Comparison of ENCODE assay signal across 1 cellular context in genomic region chr13:39025433-39025839, GRCh38.
TF ChIP-seq lines count a peak whose summit lies in the region.

No MANE protein-coding gene starts in this region.

TF ChIP-seq in H1, 55 proteins besides CTCF, POLR2A, EP300 and RAD21:
- TF ChIP-seq USF2 (IDR thresholded peaks at IDR 0.05; ENCODE audit: low read length) = no peak
- TF ChIP-seq EGR1 (IDR thresholded peaks at IDR 0.05; ENCODE audit: borderline replicate concordance, low read depth, low read length) = no peak
- no peak for TF ChIP-seq CTBP2 (IDR thresholded peaks at IDR 0.05; ENCODE audit: borderline replicate concordance, insufficient read depth, insufficient read length, low read length)
- TF ChIP-seq SRF (IDR thresholded peaks at IDR 0.05; ENCODE audit: low read depth, low read length) = no peak
- no peak for TF ChIP-seq JUND (IDR thresholded peaks at IDR 0.05; ENCODE audit: low read length)
- TF ChIP-seq ZNF274 (IDR thresholded peaks at IDR 0.05; ENCODE audit: borderline replicate concordance, extremely low read depth, low read length) = no peak
- no peak for TF ChIP-seq PHF8 (conservative IDR thresholded peaks at IDR 0.05; ENCODE audit: low read depth, low read length)
- TF ChIP-seq BACH1 (IDR thresholded peaks at IDR 0.05; ENCODE audit: low read length) = no peak
- TF ChIP-seq CHD2 (IDR thresholded peaks at IDR 0.05; ENCODE audit: low read length) = no peak
- TF ChIP-seq RFX5 (IDR thresholded peaks at IDR 0.05; ENCODE audit: borderline replicate concordance, low read depth, low read length) = no peak
- no peak for TF ChIP-seq FOSL1 (IDR thresholded peaks at IDR 0.05; ENCODE audit: insufficient read depth, low read depth, low read length)
- TF ChIP-seq ATF2 (IDR thresholded peaks at IDR 0.05; ENCODE audit: low read length) = no peak
- TF ChIP-seq MAFK (IDR thresholded peaks at IDR 0.05; ENCODE audit: low read depth, low read length) = no peak
- TF ChIP-seq RXRA (IDR thresholded peaks at IDR 0.05; ENCODE audit: insufficient read depth, low read depth, low read length) = no peak
- TF ChIP-seq GABPA (IDR thresholded peaks at IDR 0.05; ENCODE audit: borderline replicate concordance, insufficient read depth, low read length) = no peak
- no peak for TF ChIP-seq CHD1 (IDR thresholded peaks at IDR 0.05; ENCODE audit: low read depth, low read length)
- TF ChIP-seq ASH2L (IDR thresholded peaks at IDR 0.05; ENCODE audit: low read length) = peak; percentile 29
- TF ChIP-seq SIN3A (conservative IDR thresholded peaks at IDR 0.05 in 1 of 2, IDR thresholded peaks at IDR 0.05 in 1 of 2; ENCODE audit: low read depth in 1 of 2, low read length in 2 of 2) = no peak
- no peak for TF ChIP-seq SP4 (IDR thresholded peaks at IDR 0.05; ENCODE audit: low read length)
- 0 out of 4 replicates have a peak, but pooled peaks of 1 of the 2 experiments have one; percentile 58 for TF ChIP-seq HDAC2 (IDR thresholded peaks at IDR 0.05; ENCODE audit: borderline replicate concordance in 1 of 2, low read depth in 2 of 2, low read length in 2 of 2)
- TF ChIP-seq KDM1A (IDR thresholded peaks at IDR 0.05; ENCODE audit: borderline replicate concordance, low read length) = no peak
- no peak for TF ChIP-seq POLR2AphosphoS5 (IDR thresholded peaks at IDR 0.05; ENCODE audit: low read depth, low read length)
- TF ChIP-seq MAX (IDR thresholded peaks at IDR 0.05) = peak; percentile 49
- no peak for TF ChIP-seq HDAC6 (IDR thresholded peaks at IDR 0.05; ENCODE audit: low read depth, low read length)
- TF ChIP-seq SP2 (IDR thresholded peaks at IDR 0.05; ENCODE audit: low read length) = no peak
- 0 out of 2 replicates have a peak, but pooled peaks have one; percentile 37 for TF ChIP-seq YY1 (IDR thresholded peaks at IDR 0.05; ENCODE audit: low read depth, low read length)
- TF ChIP-seq SUZ12 (IDR thresholded peaks at IDR 0.05; ENCODE audit: low read length) = no peak
TF ChIP-seq in H1: peak in this region for 4.
